Comparison of ENCODE assay signal across 1 cellular context in the genomic region with DNA sequence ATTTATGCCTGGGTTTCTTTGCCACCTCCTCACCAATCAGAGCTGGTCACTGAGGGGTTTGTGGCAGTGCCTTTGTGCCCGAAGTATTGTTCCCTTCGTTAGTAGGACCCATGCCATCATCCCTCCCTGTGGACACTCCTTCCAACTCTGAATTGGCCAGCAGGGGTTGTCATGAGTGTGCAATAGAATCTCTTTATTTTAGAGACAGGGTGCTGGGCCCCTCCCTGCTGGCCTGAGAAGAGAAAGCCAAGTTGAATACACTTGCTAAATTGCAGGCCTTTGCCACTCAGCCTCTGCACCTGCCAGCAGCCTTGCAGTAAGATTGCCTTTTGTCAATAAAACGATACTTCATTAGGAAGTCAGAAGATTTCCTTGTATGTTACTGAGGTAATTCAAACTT.
TF ChIP-seq lines count a peak whose summit lies in the region.

No MANE protein-coding gene starts in this region.

TF ChIP-seq in WTC11, 78 proteins besides CTCF, POLR2A, EP300 and RAD21 (continued from another document):
- TF ChIP-seq, protein P1, sequence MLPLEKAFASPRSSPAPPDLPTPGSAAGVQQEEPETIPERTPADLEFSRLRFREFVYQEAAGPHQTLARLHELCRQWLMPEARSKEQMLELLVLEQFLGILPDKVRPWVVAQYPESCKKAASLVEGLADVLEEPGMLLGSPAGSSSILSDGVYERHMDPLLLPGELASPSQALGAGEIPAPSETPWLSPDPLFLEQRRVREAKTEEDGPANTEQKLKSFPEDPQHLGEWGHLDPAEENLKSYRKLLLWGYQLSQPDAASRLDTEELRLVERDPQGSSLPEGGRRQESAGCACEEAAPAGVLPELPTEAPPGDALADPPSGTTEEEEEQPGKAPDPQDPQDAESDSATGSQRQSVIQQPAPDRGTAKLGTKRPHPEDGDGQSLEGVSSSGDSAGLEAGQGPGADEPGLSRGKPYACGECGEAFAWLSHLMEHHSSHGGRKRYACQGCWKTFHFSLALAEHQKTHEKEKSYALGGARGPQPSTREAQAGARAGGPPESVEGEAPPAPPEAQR (CRISPR knock-in tag; IDR thresholded peaks at IDR 0.05): no peak
- no peak for TF ChIP-seq FOXP1 (CRISPR knock-in tag; IDR thresholded peaks at IDR 0.05; ENCODE audit: borderline replicate concordance)
- TF ChIP-seq, protein P2, sequence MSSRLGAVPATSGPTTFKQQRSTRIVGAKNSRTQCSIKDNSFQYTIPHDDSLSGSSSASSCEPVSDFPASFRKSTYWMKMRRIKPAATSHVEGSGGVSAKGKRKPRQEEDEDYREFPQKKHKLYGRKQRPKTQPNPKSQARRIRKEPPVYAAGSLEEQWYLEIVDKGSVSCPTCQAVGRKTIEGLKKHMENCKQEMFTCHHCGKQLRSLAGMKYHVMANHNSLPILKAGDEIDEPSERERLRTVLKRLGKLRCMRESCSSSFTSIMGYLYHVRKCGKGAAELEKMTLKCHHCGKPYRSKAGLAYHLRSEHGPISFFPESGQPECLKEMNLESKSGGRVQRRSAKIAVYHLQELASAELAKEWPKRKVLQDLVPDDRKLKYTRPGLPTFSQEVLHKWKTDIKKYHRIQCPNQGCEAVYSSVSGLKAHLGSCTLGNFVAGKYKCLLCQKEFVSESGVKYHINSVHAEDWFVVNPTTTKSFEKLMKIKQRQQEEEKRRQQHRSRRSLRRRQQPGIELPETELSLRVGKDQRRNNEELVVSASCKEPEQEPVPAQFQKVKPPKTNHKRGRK (CRISPR knock-in tag; IDR thresholded peaks at IDR 0.05; ENCODE audit: borderline replicate concordance): no peak
- TF ChIP-seq JAZF1 (CRISPR knock-in tag; IDR thresholded peaks at IDR 0.05): no peak
- TF ChIP-seq, protein P3, sequence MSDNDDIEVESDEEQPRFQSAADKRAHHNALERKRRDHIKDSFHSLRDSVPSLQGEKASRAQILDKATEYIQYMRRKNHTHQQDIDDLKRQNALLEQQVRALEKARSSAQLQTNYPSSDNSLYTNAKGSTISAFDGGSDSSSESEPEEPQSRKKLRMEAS (CRISPR knock-in tag; IDR thresholded peaks at IDR 0.05): no peak
- TF ChIP-seq, protein P4, sequence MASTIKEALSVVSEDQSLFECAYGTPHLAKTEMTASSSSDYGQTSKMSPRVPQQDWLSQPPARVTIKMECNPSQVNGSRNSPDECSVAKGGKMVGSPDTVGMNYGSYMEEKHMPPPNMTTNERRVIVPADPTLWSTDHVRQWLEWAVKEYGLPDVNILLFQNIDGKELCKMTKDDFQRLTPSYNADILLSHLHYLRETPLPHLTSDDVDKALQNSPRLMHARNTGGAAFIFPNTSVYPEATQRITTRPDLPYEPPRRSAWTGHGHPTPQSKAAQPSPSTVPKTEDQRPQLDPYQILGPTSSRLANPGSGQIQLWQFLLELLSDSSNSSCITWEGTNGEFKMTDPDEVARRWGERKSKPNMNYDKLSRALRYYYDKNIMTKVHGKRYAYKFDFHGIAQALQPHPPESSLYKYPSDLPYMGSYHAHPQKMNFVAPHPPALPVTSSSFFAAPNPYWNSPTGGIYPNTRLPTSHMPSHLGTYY (CRISPR knock-in tag; IDR thresholded peaks at IDR 0.05): no peak
